13 cellular contexts compared by ENCODE assay signal in the genomic region with DNA sequence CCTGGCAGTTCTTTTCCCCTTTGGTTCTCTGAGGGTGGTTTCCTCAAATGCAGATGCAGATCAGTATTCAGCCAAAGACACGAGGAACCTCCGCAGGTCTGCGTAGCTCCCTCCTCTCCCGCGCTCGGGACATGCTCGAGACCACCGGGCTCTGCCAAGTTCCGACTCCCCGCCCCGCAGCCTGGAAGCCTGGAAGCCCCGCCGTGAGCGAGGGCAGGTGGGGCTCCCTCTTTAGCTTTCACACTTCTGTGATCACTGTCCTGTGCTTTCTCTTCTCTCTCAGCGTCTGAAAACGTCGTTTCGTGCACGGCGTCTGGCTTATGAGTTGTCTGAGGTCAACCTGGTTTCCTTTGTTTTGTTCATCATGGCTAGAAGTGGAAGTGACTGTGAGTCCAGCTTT. TPM values are rescaled to one million over a fixed set of nuclear protein-coding genes. Genes with fewer than 3 reads are reported as not detected.
DNase-seq lines count a peak whose midpoint lies in the region; ATAC-seq and TF ChIP-seq lines count a peak whose summit lies in the region.
"Had no signal": no experiment of that assay in that cellular context is flagged by ENCODE, and none has a peak within 500 bp of the region (broad histone marks: within the 10 kb centered on the region; RNA-seq: fewer than 3 reads in every experiment).

No MANE protein-coding gene starts in this region.

- TF ChIP-seq POLR2A in testis (IDR thresholded peaks at IDR 0.05) = no peak

- H3K4me1 ChIP-seq in testis = no peaks in the 10 kb centered on the region
- H3K4me1 ChIP-seq: tibial nerve had no signal

- H3K9me3 ChIP-seq in SK-N-MC (ENCODE audit: low read depth, low read length) (0 out of 2 replicates have a peak, but pooled peaks cover 4% of the 10 kb centered on the region), testis (no peaks in the 10 kb centered on the region)

- peaks cover 52% of the 10 kb centered on the region for H3K36me3 ChIP-seq in SK-N-MC (ENCODE audit: insufficient read depth, low read length)
- H3K36me3 ChIP-seq in testis (ENCODE audit: low read depth, missing control alignments) = no peaks in the 10 kb centered on the region

- no peak for ATAC-seq in HG03097 (IDR thresholded peaks at IDR 0.05; ENCODE audit: low FRiP score, unreplicated experiment)

- H3K27ac ChIP-seq in SK-N-MC (0 out of 2 replicates have a peak overlapping the region, but pooled peaks have one; percentile 5), testis (peak overlapping the region in 1 of 2 donors; percentile 5)
- H3K27ac ChIP-seq: tibial nerve had no signal

- H3K9ac ChIP-seq in SK-N-MC (ENCODE audit: insufficient read length) = no peak overlapping the region

- no peaks in the 10 kb centered on the region for H3K27me3 ChIP-seq in testis
- H3K27me3 ChIP-seq: tibial nerve had no signal

- H3K4me3 ChIP-seq in SK-N-MC = no peak overlapping the region
- peak overlapping the region; percentile 1 to 20 for H3K4me3 ChIP-seq in testis
- H3K4me3 ChIP-seq: tibial nerve had no signal

- intact Hi-C loops in testis (cut with DNase I; ENCODE audit: low total_unique reads) = no loop called here

- WGBS in testis, 2 donors = 52 to 55% methylated on average over 20 of the region's 20 CpGs

- no peak for TF ChIP-seq CTCF in testis (IDR thresholded peaks at IDR 0.05)

- DNase-seq in activated gamma-delta T cell treated with Interleukin-2 at 50 U/mL for 16 hours = peak; percentile 20
- DNase-seq in activated gamma-delta T cell (lab: John Stamatoyannopoulos, UW) = no peak
- DNase-seq in SK-N-MC (ENCODE audit: low read depth, low spot score) = no peak
- peak; percentile 22 for DNase-seq in glomerular endothelial cell (ENCODE audit: extremely low read depth, low read depth, low spot score)
- no peak for DNase-seq in testis
- DNase-seq in HPDE6-E6E7 (ENCODE audit: extremely low spot score) = no peak
- no peak for DNase-seq in MV-4-11 (lab: John Stamatoyannopoulos, UW)
- DNase-seq: activated naive CD4-positive, alpha-beta T cell treated with anti-CD3 and anti-CD28 coated beads, Interleukin-2, amount 50 U/mL, for 16 hours; NCI-H526 treated with DMSO at 0.1 percent for 48 hours; occipital lobe; stimulated activated CD4-positive, alpha-beta T cell treated with anti-CD3 and anti-CD28 coated beads, Interleukin-1b, Interleukin-23, amount 100 ng/mL, for 48 hours had no signal

RNA-seq across cellular contexts. Expression of a gene that starts 26.6 kb away (rescaled TPM):
- total RNA-seq in glomerular endothelial cell (19.0 and 25.9 TPM in 2 replicates), testis (10 to 100 TPM; 17.2 to 18.2 TPM)
- 9.1 TPM for polyA plus RNA-seq in testis (ENCODE audit: insufficient read depth, low read depth, low replicate concordance)

RNA-seq across cellular contexts. Expression of a gene that starts 38.0 kb away (rescaled TPM):
- total RNA-seq in glomerular endothelial cell = 10.3 and 14.5 TPM in 2 replicates
- 10 to 100 TPM; 11.9 to 18.3 TPM for total RNA-seq in testis
- 10.6 TPM for polyA plus RNA-seq in testis (ENCODE audit: insufficient read depth, low read depth, low replicate concordance)

RNA-seq across cellular contexts. Expression of a gene that starts 38.2 kb away (rescaled TPM):
- total RNA-seq in glomerular endothelial cell (67.8 and 84.8 TPM in 2 replicates), testis (10 to 100 TPM; 57.9 to 64.2 TPM)
- 58.3 TPM for polyA plus RNA-seq in testis (ENCODE audit: insufficient read depth, low read depth, low replicate concordance)

RNA-seq across cellular contexts. Expression of a gene that starts 52.6 kb away (rescaled TPM):
- 22.8 and 30.9 TPM in 2 replicates for total RNA-seq in glomerular endothelial cell
- total RNA-seq in testis = 100 to 1,000 TPM; 113 to 122 TPM
- polyA plus RNA-seq in testis (ENCODE audit: insufficient read depth, low read depth, low replicate concordance) = 114 TPM

Comparison
In these comparisons a context has a peak if more than half of its experiments do, and no peak if none do; other contexts are left out.
1. DNase-seq: peak in activated gamma-delta T cell treated with Interleukin-2 at 50 U/mL for 16 hours (single experiment) and glomerular endothelial cell (single experiment); none in activated gamma-delta T cell (single experiment), SK-N-MC (single experiment), testis (single experiment), HPDE6-E6E7 (single experiment) and MV-4-11 (single experiment).